In the genomic region with DNA sequence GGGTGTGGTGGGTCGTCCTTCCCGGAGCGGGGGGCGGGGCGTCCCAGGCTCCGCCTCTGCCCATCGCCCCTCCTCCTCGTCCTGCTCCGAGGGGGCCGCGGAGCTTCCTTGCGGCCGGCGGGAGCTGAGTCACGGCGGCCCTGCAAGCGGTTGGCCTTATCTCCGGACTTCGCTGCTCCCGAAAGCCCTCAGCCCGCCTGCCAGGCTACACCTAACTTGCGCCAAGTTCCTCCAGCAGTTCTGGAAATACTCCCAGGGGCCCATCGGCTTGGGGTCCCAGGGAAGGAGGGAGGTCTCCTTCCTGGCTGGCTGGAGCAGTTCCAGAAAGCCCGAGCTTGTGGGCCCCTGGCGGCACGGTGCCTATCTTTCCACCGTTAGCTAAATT, we compare ENCODE assay signal across 8 cellular contexts. TPM values are rescaled to one million over a fixed set of nuclear protein-coding genes. Genes with fewer than 3 reads are reported as not detected.
A peak's percentile ranks its signal among the peaks of the same experiment; 100 is the strongest.
DNase-seq lines count a peak whose midpoint lies in the region; ATAC-seq and TF ChIP-seq lines count a peak whose summit lies in the region.

No MANE protein-coding gene starts in this region.

- no peaks in the 10 kb centered on the region for H3K9me2 ChIP-seq in DOHH2 (replicated peaks; ENCODE audit: control insufficient read depth, low read length)

- H3K27ac Mint-ChIP-seq in IgD-negative memory B cell, result peak overlapping the region in 1 of 3 donors; percentile 57
- H3K27ac Mint-ChIP-seq in progenitor cell of endocrine pancreas, result peak overlapping the region; percentile 49

- H3K27me3 Mint-ChIP-seq in IgD-negative memory B cell (no peaks in the 10 kb centered on the region), progenitor cell of endocrine pancreas (peaks cover 15% of the 10 kb centered on the region)

- peak; percentile 70 for DNase-seq in SKM-1 (lab: John Stamatoyannopoulos, UW; ENCODE audit: unreplicated experiment)
- peak; percentile 97 for DNase-seq in amniotic epithelial cell (ENCODE audit: low read depth)
- peak; percentile 87 to 93 for DNase-seq in heart right ventricle
- peak; percentile 65 for DNase-seq in progenitor cell of endocrine pancreas (ENCODE audit: low spot score, unreplicated experiment)

- H3K4me1 Mint-ChIP-seq in IgD-negative memory B cell (peaks cover 18 to 29% (median 18%) of the 10 kb centered on the region in 3 donors), progenitor cell of endocrine pancreas (ENCODE audit: low read depth) (peaks cover 6% of the 10 kb centered on the region)

- intact Hi-C loops in heart right ventricle (cut with DNase I), result loop anchor here in 9 of 10 donors (1.0 to 10.0 kb wide), 20 partner anchors 27 to 106 kb away; partner anchors contain the start of genes CDKN2AIPNL (in 3 of the 9), JADE2 (in 2 of the 9) and UBE2B (in 2 of the 9)

- no peaks in the 10 kb centered on the region for H3F3A ChIP-seq in DOHH2 (ENCODE audit: control insufficient read depth, insufficient read depth)

- peak overlapping the region; percentile 89 for H3K4me2 ChIP-seq in DOHH2 (ENCODE audit: low read length)

- peak overlapping the region; percentile 82 to 96 (median 91) for H3K4me3 Mint-ChIP-seq in IgD-negative memory B cell
- H3K4me3 Mint-ChIP-seq in progenitor cell of endocrine pancreas (ENCODE audit: low read depth), result peak overlapping the region; percentile 71

- no peaks in the 10 kb centered on the region for H3K27me3 ChIP-seq in DOHH2 (ENCODE audit: control insufficient read depth, low read length)
- no peaks in the 10 kb centered on the region for H3K27me3 ChIP-seq in heart right ventricle

- peaks cover 43% of the 10 kb centered on the region for H3K4me1 ChIP-seq in DOHH2 (ENCODE audit: control insufficient read depth, low read length)
- H3K4me1 ChIP-seq in heart right ventricle, result peaks cover 12 to 39% (median 35%) of the 10 kb centered on the region in 9 donors

- TF ChIP-seq CTCF in DOHH2 (IDR thresholded peaks at IDR 0.05; ENCODE audit: low read depth, low read length, poor library complexity, severe bottlenecking) (no peak), heart right ventricle (IDR thresholded peaks at IDR 0.05) (no peak), progenitor cell of endocrine pancreas (IDR thresholded peaks at IDR 0.05; ENCODE audit: unreplicated experiment) (no peak)

- ATAC-seq in GM21529 (IDR thresholded peaks at IDR 0.05; ENCODE audit: unreplicated experiment) (peak; percentile 86), heart right ventricle (peak; percentile 87 to 96 (median 92)), HG03469 (IDR thresholded peaks at IDR 0.05; ENCODE audit: unreplicated experiment) (no peak)

- H4K20me1 ChIP-seq in DOHH2 (ENCODE audit: control insufficient read depth, insufficient read depth, low read depth, low read length), result no peaks in the 10 kb centered on the region

- H3K27ac ChIP-seq in DOHH2 (ENCODE audit: low read depth, low read length), result peak overlapping the region; percentile 19; the same call in 1 of the 2 replicates
- H3K27ac ChIP-seq in heart right ventricle, result peak overlapping the region; percentile 90 to 99 (median 97)

- 0 to 1% methylated on average over 27 of the region's 27 CpGs for WGBS in heart right ventricle, 2 donors

- H3K4me3 ChIP-seq in DOHH2 (ENCODE audit: low read length) (peak overlapping the region; percentile 86), heart right ventricle (peak overlapping the region in 9 of 10 donors; percentile 45 to 70 (median 53))

- H3K9me3 Mint-ChIP-seq in IgD-negative memory B cell, result no peaks in the 10 kb centered on the region
- no peaks in the 10 kb centered on the region for H3K9me3 Mint-ChIP-seq in progenitor cell of endocrine pancreas (ENCODE audit: low read depth)

- no peaks in the 10 kb centered on the region for H3K79me2 ChIP-seq in DOHH2 (ENCODE audit: control insufficient read depth, low read length)

- no peaks in the 10 kb centered on the region for H3K9me3 ChIP-seq in DOHH2 (ENCODE audit: control insufficient read depth, insufficient read depth, low read length)
- no peaks in the 10 kb centered on the region for H3K9me3 ChIP-seq in heart right ventricle

- H3K36me3 ChIP-seq in DOHH2 (ENCODE audit: control insufficient read depth, low read length), result no peaks in the 10 kb centered on the region
- H3K36me3 ChIP-seq in heart right ventricle, result no peaks in the 10 kb centered on the region

- H3K36me3 Mint-ChIP-seq in IgD-negative memory B cell, result no peaks in the 10 kb centered on the region
- H3K36me3 Mint-ChIP-seq in progenitor cell of endocrine pancreas (ENCODE audit: insufficient read depth), result no peaks in the 10 kb centered on the region

RNA-seq across cellular contexts. Expression of gene CDKN2AIPNL, which starts 54.2 kb away (rescaled TPM):
- polyA plus RNA-seq in IgD-negative memory B cell (32.8 TPM), heart right ventricle (10 to 100 TPM; 33.7 to 87.6 TPM)
- total RNA-seq in heart right ventricle (10 to 100 TPM; 29.1 to 39.8 (median 37.3) TPM), progenitor cell of endocrine pancreas (28.3 and 29.0 TPM in 2 replicates)

RNA-seq across cellular contexts. Expression of gene JADE2, which starts 59.6 kb away (rescaled TPM):
- polyA plus RNA-seq in IgD-negative memory B cell (46.7 TPM), heart right ventricle (1 to 10 TPM; 5.4 to 7.9 TPM)
- total RNA-seq in heart right ventricle (10 to 100 TPM; 17.9 to 38.5 (median 25.2) TPM), progenitor cell of endocrine pancreas (6.7 and 7.8 TPM in 2 replicates)
